8 cellular contexts compared by ENCODE assay signal in the genomic region with DNA sequence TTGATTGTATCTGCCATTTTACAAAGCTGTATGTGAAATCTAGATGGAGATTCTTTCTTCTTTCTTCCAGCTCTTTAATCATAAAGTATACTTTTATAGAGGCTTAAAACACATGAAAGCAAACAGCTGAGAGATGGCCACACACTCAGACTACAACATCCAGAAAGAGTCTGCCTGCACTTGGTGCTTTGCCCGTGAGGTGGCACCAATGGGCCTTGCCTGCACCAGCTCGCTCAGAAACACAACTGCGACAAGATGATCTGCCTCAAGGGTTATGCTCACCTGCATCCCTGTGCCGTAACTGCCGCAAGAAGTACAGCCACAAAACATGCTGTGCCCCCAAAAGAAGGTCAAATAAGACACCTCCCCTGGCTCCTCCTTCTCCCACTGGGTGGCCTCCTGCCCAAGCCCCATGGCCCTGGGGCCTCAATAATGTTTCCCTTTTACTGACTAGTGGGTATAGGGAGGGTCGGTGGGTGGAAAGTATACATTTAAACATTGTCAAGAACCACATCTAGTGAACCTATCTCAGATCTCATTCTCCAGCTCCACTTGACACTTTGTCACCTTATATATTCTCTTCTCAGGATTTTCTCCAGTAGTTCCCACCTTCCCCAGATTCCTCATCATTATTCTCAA.
A peak's percentile ranks its signal among the peaks of the same experiment; 100 is the strongest.
DNase-seq lines count a peak whose midpoint lies in the region; ATAC-seq lines count a peak whose summit lies in the region.

No MANE protein-coding gene starts in this region.

- ATAC-seq in HG02973 (IDR thresholded peaks at IDR 0.05; ENCODE audit: unreplicated experiment) = no peak
- ATAC-seq in HG03196 (IDR thresholded peaks at IDR 0.05; ENCODE audit: unreplicated experiment) = no peak
- no peak for ATAC-seq in HG03025 (IDR thresholded peaks at IDR 0.05; ENCODE audit: low FRiP score, unreplicated experiment)

- peak; percentile 80 for DNase-seq in DMS53 treated with DMSO at 0.1 percent for 48 hours (lab: John Stamatoyannopoulos, UW; ENCODE audit: unreplicated experiment)
- peak; percentile 16 for DNase-seq in NCI-H1694 treated with DMSO at 0.1 percent for 48 hours (lab: John Stamatoyannopoulos, UW)
- DNase-seq in dermis blood vessel endothelial cell = peak; percentile 66
- DNase-seq in mesenchymal stem cell = peak; percentile 40
- no peak for DNase-seq in T-helper 9 cell

- H2AFZ ChIP-seq in mesenchymal stem cell (ENCODE audit: low read depth, low read length) = no peak overlapping the region

- H3K36me3 ChIP-seq in mesenchymal stem cell (ENCODE audit: control insufficient read depth in 1 of 2, insufficient read depth in 2 of 2, low read depth in 1 of 2, low read length in 2 of 2) = peaks cover 6 to 66% of the 10 kb centered on the region in 2 experiments

- H3K4me1 ChIP-seq in mesenchymal stem cell (ENCODE audit: control insufficient read depth, insufficient read depth, low read depth, low read length) = no peaks in the 10 kb centered on the region

- H2BK120ac ChIP-seq in mesenchymal stem cell (ENCODE audit: low read depth, low read length) = no peak overlapping the region

- H2BK12ac ChIP-seq in mesenchymal stem cell (ENCODE audit: low read length in 2 of 2) = no peak overlapping the region

- H3K79me1 ChIP-seq in mesenchymal stem cell (replicated peaks; ENCODE audit: low read length, poor library complexity, severe bottlenecking) = no peaks in the 10 kb centered on the region

- H3K18ac ChIP-seq in mesenchymal stem cell (ENCODE audit: low read depth in 1 of 2, low read length in 2 of 2) = no peak overlapping the region

- no peak overlapping the region for H3K4me2 ChIP-seq in mesenchymal stem cell (ENCODE audit: low read length, poor library complexity, severe bottlenecking)

- H3K9ac ChIP-seq in mesenchymal stem cell (ENCODE audit: low read length) = no peak overlapping the region

- no peaks in the 10 kb centered on the region for H3K9me3 ChIP-seq in mesenchymal stem cell (ENCODE audit: control insufficient read depth, low read length)

- no peak overlapping the region for H2AK5ac ChIP-seq in mesenchymal stem cell (ENCODE audit: low read length, severe bottlenecking)

- H3K4ac ChIP-seq in mesenchymal stem cell (ENCODE audit: low read depth in 1 of 2, low read length in 2 of 2) = no peak overlapping the region

- H4K8ac ChIP-seq in mesenchymal stem cell (ENCODE audit: low read length) = no peak overlapping the region

- no peak overlapping the region for H2BK5ac ChIP-seq in mesenchymal stem cell (ENCODE audit: low read depth, low read length, poor library complexity, severe bottlenecking)

- no peak overlapping the region for H4K91ac ChIP-seq in mesenchymal stem cell (ENCODE audit: low read length)

- no peak overlapping the region for H3K27ac ChIP-seq in mesenchymal stem cell (ENCODE audit: low read length, poor library complexity, severe bottlenecking)

- H3K23ac ChIP-seq in mesenchymal stem cell (ENCODE audit: low read length in 2 of 2) = no peak overlapping the region

- H2BK15ac ChIP-seq in mesenchymal stem cell (ENCODE audit: low read depth, poor library complexity, severe bottlenecking) = no peak overlapping the region

- H3K27me3 ChIP-seq in mesenchymal stem cell (ENCODE audit: control insufficient read depth in 1 of 2, insufficient read depth in 1 of 2, low read length in 2 of 2) = no peaks in the 10 kb centered on the region

- H3K4me3 ChIP-seq in mesenchymal stem cell (ENCODE audit: insufficient read depth in 1 of 2, low read depth in 1 of 2, low read length in 2 of 2) = no peak overlapping the region

- WGBS in mesenchymal stem cell = 50% methylated on average over 6 of the region's 6 CpGs

- H3K14ac ChIP-seq in mesenchymal stem cell (ENCODE audit: low read length in 2 of 2) = no peak overlapping the region
